Comparison of ENCODE assay signal across 14 cellular contexts in the genomic region with DNA sequence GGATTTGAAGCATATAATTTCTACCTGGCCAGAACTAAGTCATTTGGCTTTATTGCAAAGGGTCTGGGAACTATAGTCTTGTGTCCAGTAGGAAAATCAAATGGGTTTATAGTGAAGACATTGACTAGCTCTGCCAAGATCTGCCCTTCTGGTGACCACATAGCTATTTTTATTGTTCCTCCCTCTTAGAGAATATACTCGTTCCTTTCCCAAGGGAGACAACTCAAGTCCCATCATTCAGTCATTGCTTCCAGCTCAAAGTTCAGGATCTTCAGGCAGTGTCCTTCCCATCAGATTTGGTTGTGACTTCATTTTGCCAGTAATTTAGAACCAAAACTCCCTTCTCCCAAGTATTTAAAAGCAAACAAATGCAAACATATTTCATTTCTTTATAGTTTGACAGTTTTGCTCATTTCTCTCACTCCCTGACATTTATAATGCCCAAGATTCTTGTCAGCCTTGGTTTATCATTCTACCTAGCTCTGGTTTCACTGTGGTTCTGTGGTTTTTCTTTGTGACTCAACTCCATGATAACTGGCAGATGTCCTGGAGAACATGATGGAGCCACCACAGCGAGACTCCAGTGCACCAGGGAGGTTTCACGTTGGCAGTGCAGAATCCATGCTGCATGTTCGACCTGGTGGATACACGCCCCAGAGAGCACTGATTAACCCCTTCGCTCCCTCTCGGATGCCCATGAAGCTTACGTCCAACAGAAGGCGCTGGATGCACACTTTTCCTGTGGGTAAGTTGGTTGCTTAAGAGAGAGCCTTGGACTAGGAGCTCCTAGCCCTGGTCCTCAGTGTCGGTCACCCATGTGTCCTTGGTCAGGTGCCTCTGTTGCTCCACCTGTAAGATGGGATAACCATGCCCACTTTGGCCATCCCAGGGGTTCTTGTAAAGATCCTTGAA.
DNase-seq lines count a peak whose midpoint lies in the region; ATAC-seq, FAIRE-seq and TF ChIP-seq lines count a peak whose summit lies in the region.
"Had no signal": no experiment of that assay in that cellular context is flagged by ENCODE, and none has a peak within 500 bp of the region (broad histone marks: within the 10 kb centered on the region; RNA-seq: fewer than 3 reads in every experiment).

No MANE protein-coding gene starts in this region.

- H2AFZ ChIP-seq in HepG2 (ENCODE audit: low read length): no peak overlapping the region

- in situ Hi-C loops in HepG2 (cut with HindIII; ENCODE audit: extremely low pct_ligation_motif_present, low pct_unique_long_range_greater_than_20kb): no loop called here

- no peak for TF ChIP-seq EP300 in HepG2 (IDR thresholded peaks at IDR 0.05; ENCODE audit: low read depth in 2 of 2, low read length in 2 of 2)
- no peak for TF ChIP-seq EP300 in HepG2 (CRISPR knock-in tag; IDR thresholded peaks at IDR 0.05; ENCODE audit: borderline replicate concordance)

- no peak for DNase-seq in HepG2 (ENCODE audit: low spot score)
- no peak for DNase-seq in right lobe of liver
- peak; percentile 33 for DNase-seq in fibroblast of gingiva (ENCODE audit: low read depth)
- DNase-seq in stimulated activated naive B cell treated with anti-CD40 and anti-IgM and Interleukin-4, amounts not matched to agents 10 μg/mL and 1 μg/mL and 100 μg/mL, for 72 hours: no peak
- DNase-seq in NCI-H2029 treated with DMSO at 0.1 percent for 48 hours (lab: John Stamatoyannopoulos, UW): no peak
- no peak for DNase-seq in chondrocyte (ENCODE audit: low spot score)
- no peak for DNase-seq in DMS53 (lab: John Stamatoyannopoulos, UW)
- DNase-seq: amniotic stem cell, NCI-H1694, uterus had no signal

- POLR2A ChIA-PET in HepG2 (lab: Yijun Ruan, JAX): no interaction called here

- H3K9ac ChIP-seq in HepG2 (ENCODE audit: insufficient read depth, low read depth, low read length): no peak overlapping the region

- intact Hi-C loops in HepG2 (cut with micrococcal nuclease; ENCODE audit: unreplicated experiment): loop anchor here (10.0 kb wide), 1 partner anchor 154 kb away; a partner anchor contains a TSS
- intact Hi-C loops in right lobe of liver (cut with DNase I): no loop called here

- H3K27me3 Mint-ChIP-seq in stimulated activated naive B cell treated with anti-CD40 and anti-IgM and Interleukin-4, amounts not matched to agents 10 μg/mL and 1 μg/mL and 100 μg/mL, for 72 hours: no peaks in the 10 kb centered on the region
- H3K27me3 Mint-ChIP-seq in chondrocyte (ENCODE audit: low read depth): no peaks in the 10 kb centered on the region

- no peak for ATAC-seq in HepG2
- no peak for ATAC-seq in right lobe of liver
- ATAC-seq in SK-N-SH treated with all-trans-retinoic acid at 6 μM for 48 hours: peak; percentile 36
- no peak for ATAC-seq in stimulated activated naive B cell treated with anti-CD40 and anti-IgM and Interleukin-4, amounts not matched to agents 10 μg/mL and 1 μg/mL and 100 μg/mL, for 72 hours (replicated peaks)

- no peak for TF ChIP-seq POLR2A in HepG2 (IDR thresholded peaks at IDR 0.05; ENCODE audit: insufficient read depth in 1 of 2, low read depth in 2 of 2, low read length in 2 of 2)
- no peak for TF ChIP-seq POLR2A in right lobe of liver (IDR thresholded peaks at IDR 0.05)

- peaks cover 8 to 9% of the 10 kb centered on the region in 2 donors for H3K4me1 Mint-ChIP-seq in stimulated activated naive B cell treated with anti-CD40 and anti-IgM and Interleukin-4, amounts not matched to agents 10 μg/mL and 1 μg/mL and 100 μg/mL, for 72 hours
- no peaks in the 10 kb centered on the region for H3K4me1 Mint-ChIP-seq in chondrocyte (ENCODE audit: low read depth)

- no peaks in the 10 kb centered on the region for H3K27me3 ChIP-seq in HepG2 (ENCODE audit: control insufficient read depth in 1 of 2, insufficient read depth in 2 of 2, low read length in 2 of 2)
- H3K27me3 ChIP-seq in right lobe of liver: no peaks in the 10 kb centered on the region
- H3K27me3 ChIP-seq: neutrophil, uterus had no signal

- H4K20me1 ChIP-seq in HepG2 (ENCODE audit: insufficient read depth, low read length): no peaks in the 10 kb centered on the region

- H3K9me3 ChIP-seq in HepG2 (ENCODE audit: low read length): no peaks in the 10 kb centered on the region
- no peaks in the 10 kb centered on the region for H3K9me3 ChIP-seq in right lobe of liver
- H3K9me3 ChIP-seq: neutrophil, uterus had no signal

- no peak overlapping the region for H3K4me2 ChIP-seq in HepG2 (ENCODE audit: low read depth, low read length)

- H3K4me3 Mint-ChIP-seq in stimulated activated naive B cell treated with anti-CD40 and anti-IgM and Interleukin-4, amounts not matched to agents 10 μg/mL and 1 μg/mL and 100 μg/mL, for 72 hours: no peak overlapping the region
- H3K4me3 Mint-ChIP-seq in chondrocyte (ENCODE audit: unreplicated experiment): no peak overlapping the region

- CTCF ChIA-PET in HepG2 (lab: Yijun Ruan, JAX; ENCODE audit: low intra/inter-chr PET ratio, low total read pairs): no interaction called here

- FAIRE-seq in HepG2 (lab: Jason Lieb, UNC): no peak

- H3K4me3 ChIP-seq in HepG2 (replicated peaks in 1 of 3; ENCODE audit: insufficient read depth in 1 of 3, low read depth in 2 of 3, low read length in 3 of 3): no peak overlapping the region
- no peak overlapping the region for H3K4me3 ChIP-seq in right lobe of liver
- H3K4me3 ChIP-seq: uterus had no signal

- BruUV-seq in HepG2 (replicated peaks; lab: Mats Ljungman, UMichigan): no TSS peak

- H3K27ac ChIP-seq in HepG2 (ENCODE audit: extremely low read length, insufficient read depth, low read length) (no peak overlapping the region), right lobe of liver (no peak overlapping the region)
- H3K27ac ChIP-seq: C4-2B, epithelial cell of prostate, neutrophil, uterus had no signal

- H3K36me3 Mint-ChIP-seq in stimulated activated naive B cell treated with anti-CD40 and anti-IgM and Interleukin-4, amounts not matched to agents 10 μg/mL and 1 μg/mL and 100 μg/mL, for 72 hours: peaks cover 50 to 75% of the 10 kb centered on the region in 2 donors
- H3K36me3 Mint-ChIP-seq in chondrocyte (ENCODE audit: low read depth): peaks cover 50% of the 10 kb centered on the region

- H3K79me2 ChIP-seq in HepG2 (ENCODE audit: insufficient read depth, low read length): no peaks in the 10 kb centered on the region

- TF ChIP-seq RAD21 in HepG2 (CRISPR knock-in tag; IDR thresholded peaks at IDR 0.05): no peak

- peak overlapping the region; percentile 14 for H3K27ac Mint-ChIP-seq in stimulated activated naive B cell treated with anti-CD40 and anti-IgM and Interleukin-4, amounts not matched to agents 10 μg/mL and 1 μg/mL and 100 μg/mL, for 72 hours
- no peak overlapping the region for H3K27ac Mint-ChIP-seq in chondrocyte (ENCODE audit: unreplicated experiment)

- WGBS in HepG2 (ENCODE audit: low lambda C conversion rate): 95% methylated on average over 10 of the region's 10 CpGs
- 67% methylated on average over 1 of the region's 10 CpGs for WGBS in right lobe of liver (ENCODE audit: insufficient coverage, low coverage, low lambda C conversion rate, missing lambda C conversion rate)

- H3K4me1 ChIP-seq in HepG2 (ENCODE audit: insufficient read depth, low read length) (peaks cover 41% of the 10 kb centered on the region), right lobe of liver (peaks cover 0 to 22% (median 7%) of the 10 kb centered on the region in 4 donors)
- H3K4me1 ChIP-seq: uterus had no signal

- H3K36me3 ChIP-seq in HepG2 (replicated peaks in 1 of 2; ENCODE audit: control insufficient read depth in 1 of 2, insufficient read depth in 2 of 2, low read length in 2 of 2) (peaks cover 14 to 47% of the 10 kb centered on the region in 2 experiments; a peak in 4 of 5 replicates), right lobe of liver (peaks cover 0 to 55% (median 19%) of the 10 kb centered on the region in 4 donors)
- H3K36me3 ChIP-seq: uterus had no signal

- no peaks in the 10 kb centered on the region for H3K9me3 Mint-ChIP-seq in stimulated activated naive B cell treated with anti-CD40 and anti-IgM and Interleukin-4, amounts not matched to agents 10 μg/mL and 1 μg/mL and 100 μg/mL, for 72 hours
- H3K9me3 Mint-ChIP-seq in chondrocyte (ENCODE audit: low read depth): no peaks in the 10 kb centered on the region

- no peak for TF ChIP-seq CTCF in HepG2 (CRISPR knock-in tag; IDR thresholded peaks at IDR 0.05)
- TF ChIP-seq CTCF in right lobe of liver (IDR thresholded peaks at IDR 0.05): no peak
- TF ChIP-seq CTCF in chondrocyte (IDR thresholded peaks at IDR 0.05): no peak

TF ChIP-seq in HepG2, 621 proteins besides CTCF, POLR2A, EP300 and RAD21:
- TF ChIP-seq ZNF652 (CRISPR knock-in tag; IDR thresholded peaks at IDR 0.05; ENCODE audit: borderline replicate concordance, low read depth) (peak; percentile 68), ZNF713 (CRISPR knock-in tag; IDR thresholded peaks at IDR 0.05) (no peak), ZNF564 (CRISPR knock-in tag; IDR thresholded peaks at IDR 0.05) (no peak), KDM2A (CRISPR knock-in tag; IDR thresholded peaks at IDR 0.05; ENCODE audit: borderline replicate concordance, low read depth) (no peak)

TF ChIP-seq in SK-N-SH treated with all-trans-retinoic acid at 6 μM for 48 hours, 23 proteins besides CTCF, POLR2A, EP300 and RAD21 (continues in another document):
- TF ChIP-seq, protein P1, sequence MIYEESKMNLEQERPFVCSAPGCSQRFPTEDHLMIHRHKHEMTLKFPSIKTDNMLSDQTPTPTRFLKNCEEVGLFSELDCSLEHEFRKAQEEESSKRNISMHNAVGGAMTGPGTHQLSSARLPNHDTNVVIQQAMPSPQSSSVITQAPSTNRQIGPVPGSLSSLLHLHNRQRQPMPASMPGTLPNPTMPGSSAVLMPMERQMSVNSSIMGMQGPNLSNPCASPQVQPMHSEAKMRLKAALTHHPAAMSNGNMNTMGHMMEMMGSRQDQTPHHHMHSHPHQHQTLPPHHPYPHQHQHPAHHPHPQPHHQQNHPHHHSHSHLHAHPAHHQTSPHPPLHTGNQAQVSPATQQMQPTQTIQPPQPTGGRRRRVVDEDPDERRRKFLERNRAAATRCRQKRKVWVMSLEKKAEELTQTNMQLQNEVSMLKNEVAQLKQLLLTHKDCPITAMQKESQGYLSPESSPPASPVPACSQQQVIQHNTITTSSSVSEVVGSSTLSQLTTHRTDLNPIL (CRISPR knock-in tag; IDR thresholded peaks at IDR 0.05; ENCODE audit: low read depth): no peak
- TF ChIP-seq TOX (CRISPR knock-in tag; IDR thresholded peaks at IDR 0.05; ENCODE audit: borderline replicate concordance) (no peak), ZNF565 (CRISPR knock-in tag; conservative IDR thresholded peaks at IDR 0.05; ENCODE audit: low read depth) (no peak)
